In the genomic region with DNA sequence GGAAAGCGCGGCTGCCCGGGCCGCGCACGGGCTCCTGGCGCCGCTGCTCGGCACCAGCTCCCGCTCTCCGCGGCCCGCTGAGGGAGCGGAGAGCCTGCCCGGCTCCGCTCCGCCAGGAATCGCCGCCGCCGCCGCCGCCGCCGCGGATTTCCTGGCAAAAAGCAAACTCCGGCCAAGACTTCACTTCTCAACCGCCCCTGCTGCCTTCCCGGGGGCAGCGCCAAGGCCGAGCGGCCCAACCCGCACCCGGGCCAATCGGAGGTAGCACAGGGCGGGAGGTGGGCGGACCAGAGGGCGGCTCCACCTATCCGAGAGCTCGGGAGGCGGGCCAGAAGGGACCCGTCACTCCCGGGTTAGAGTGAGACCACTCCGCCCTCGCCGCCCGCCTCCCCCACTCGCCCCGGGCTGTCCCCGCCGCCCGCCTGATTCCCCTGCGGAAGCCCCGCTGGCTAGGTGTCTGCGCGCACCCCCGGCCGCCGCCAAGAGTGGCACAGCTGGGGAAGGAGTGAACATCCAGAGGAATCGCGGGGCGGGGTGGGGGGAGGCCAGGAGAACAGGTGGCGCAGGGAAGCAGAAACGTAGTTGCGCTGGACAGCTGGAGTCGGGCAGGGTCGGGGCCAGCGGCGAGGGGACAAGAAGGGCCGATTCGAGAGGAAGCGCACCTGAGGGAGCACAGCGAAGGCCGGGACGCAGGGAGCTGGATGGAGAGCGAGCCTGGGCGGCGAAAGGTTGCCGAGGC, we compare ENCODE assay signal across 7 cellular contexts. TPM values are rescaled to one million over a fixed set of nuclear protein-coding genes. Genes with fewer than 3 reads are reported as not detected.
DNase-seq lines count a peak whose midpoint lies in the region; ATAC-seq, FAIRE-seq and TF ChIP-seq lines count a peak whose summit lies in the region.

Gene LNX2, minus strand, starts transcription at position 153 of the 739 bp plus-strand sequence. CDS start 38,826 bp downstream, outside the sequence.

- DNase-seq in NCI-H2107 (lab: John Stamatoyannopoulos, UW) (peak; percentile 90), body of pancreas (peak; percentile 98 to 99 (median 99)), iPS DF 4.7 (ENCODE audit: extremely low read depth, low spot score) (peak; percentile 72), sigmoid colon (peak; percentile 99)

- TF ChIP-seq EP300 in sigmoid colon (IDR thresholded peaks at IDR 0.05), result no peak

- no peaks in the 10 kb centered on the region for H3K36me3 ChIP-seq in body of pancreas (replicated peaks in 1 of 2; ENCODE audit: insufficient read depth in 1 of 2, low read depth in 2 of 2)
- peaks cover 0 to 8% (median 0%) of the 10 kb centered on the region in 4 donors for H3K36me3 ChIP-seq in sigmoid colon

- TF ChIP-seq CTCF in body of pancreas (IDR thresholded peaks at IDR 0.05), result no peak
- TF ChIP-seq CTCF in sigmoid colon (IDR thresholded peaks at IDR 0.05), result no peak

- peak; percentile 32 for FAIRE-seq in TTC549 (lab: Jason Lieb, UNC)

- H3K9me3 ChIP-seq in body of pancreas (no peaks in the 10 kb centered on the region), sigmoid colon (no peaks in the 10 kb centered on the region)

- ATAC-seq in GM18519 (IDR thresholded peaks at IDR 0.05; ENCODE audit: low FRiP score, unreplicated experiment), result peak; percentile 80
- peak; percentile 90 for ATAC-seq in HG03045 (IDR thresholded peaks at IDR 0.05; ENCODE audit: unreplicated experiment)
- peak; percentile 84 for ATAC-seq in body of pancreas

- peak; percentile 89 to 97 (median 93) for TF ChIP-seq POLR2A in body of pancreas (IDR thresholded peaks at IDR 0.05)
- TF ChIP-seq POLR2A in sigmoid colon (IDR thresholded peaks at IDR 0.05), result peak; percentile 63 to 77

- H3K27ac ChIP-seq in body of pancreas (peak within 1 kb of the TSS; percentile 98 to 100 (median 100)), sigmoid colon (peak within 1 kb of the TSS; percentile 91 to 98 (median 96))

- H3K4me3 ChIP-seq in body of pancreas, result peak within 1 kb of the TSS; percentile 79 to 91
- H3K4me3 ChIP-seq in sigmoid colon, result peak within 1 kb of the TSS; percentile 85 to 95 (median 92)

- intact Hi-C loops in body of pancreas (cut with DNase I) (loop anchor here (10.0 kb wide), 1 partner anchor 56 kb away; no protein-coding TSS in a partner anchor), sigmoid colon (cut with DNase I) (loop anchor here (5.0 to 10.0 kb wide), 4 partner anchors 168 to 514 kb away; partner anchors contain the start of genes GTF3A, MTIF3, PAN3 and RPL21)

- H3K27me3 ChIP-seq in body of pancreas (no peaks in the 10 kb centered on the region), sigmoid colon (no peaks in the 10 kb centered on the region)

- H3K4me1 ChIP-seq in body of pancreas (peaks cover 68% of the 10 kb centered on the region), sigmoid colon (peaks cover 0 to 38% (median 27%) of the 10 kb centered on the region in 4 donors)

- WGBS in body of pancreas, 2 donors, result 0% methylated on average over 24 to 74 of the region's 79 CpGs
- 1% methylated on average over 79 of the region's 79 CpGs for WGBS in sigmoid colon, 2 donors

RNA-seq across cellular contexts. Expression of gene LNX2, which starts in this region (rescaled TPM):
- total RNA-seq in body of pancreas (10 to 100 TPM; 11.2 to 23.1 TPM), sigmoid colon (10 to 100 TPM in 3 of 4 donors, 1 to 10 TPM in 1; 7.7 to 13.9 (median 10.6) TPM)
- polyA plus RNA-seq in sigmoid colon, result 10 to 100 TPM in 2 of 3 donors, 1 to 10 TPM in 1; 9.4 to 22.2 (median 13.2) TPM

Comparison
In these comparisons a context has a peak if more than half of its experiments do, and no peak if none do; other contexts are left out.
1. Peak in every context shown above with its lines: DNase-seq, ATAC-seq, H3K4me3 ChIP-seq and H3K27ac ChIP-seq.